ENCODE assay signal across 29 cellular contexts in genomic region chr4:2165391-2165790, GRCh38.
"Had no signal": no experiment of that assay in that cellular context is flagged by ENCODE, and none has a peak within 500 bp of the region (broad histone marks: within the 10 kb centered on the region; RNA-seq: fewer than 3 reads in every experiment).

No MANE protein-coding gene starts in this region.

- H3K9me3 ChIP-seq: MG63 had no signal

- H3K4me3 ChIP-seq: MG63 had no signal

- H3K36me3 ChIP-seq: MG63 had no signal

- DNase-seq: Karpas-422, Kasumi-1, MG63, MM.1S, MV-4-11, NCI-H1048, NCI-H1092, NCI-H1092 treated with DMSO at 0.1 percent for 48 hours, NCI-H1105, NCI-H1105 treated with DMSO at 0.1 percent for 48 hours, NCI-H1417 treated with DMSO at 0.1 percent for 48 hours, NCI-H1436, NCI-H1436 treated with DMSO at 0.1 percent for 48 hours, NCI-H146, NCI-H1694, NCI-H1694 treated with DMSO at 0.1 percent for 48 hours, NCI-H1930, NCI-H2029, NCI-H2029 treated with DMSO at 0.1 percent for 48 hours, NCI-H2081, NCI-H2081 treated with DMSO at 0.1 percent for 48 hours, NCI-H2107, NCI-H2171, NCI-H2171 treated with DMSO at 0.1 percent for 48 hours, NCI-H226, NCI-H345, NCI-H446, NCI-H446 treated with DMSO at 0.1 percent for 48 hours, NCI-H510A had no signal

- H3K27me3 ChIP-seq: MG63 had no signal
